Comparison of ENCODE assay signal across 1 cellular context in the genomic region with DNA sequence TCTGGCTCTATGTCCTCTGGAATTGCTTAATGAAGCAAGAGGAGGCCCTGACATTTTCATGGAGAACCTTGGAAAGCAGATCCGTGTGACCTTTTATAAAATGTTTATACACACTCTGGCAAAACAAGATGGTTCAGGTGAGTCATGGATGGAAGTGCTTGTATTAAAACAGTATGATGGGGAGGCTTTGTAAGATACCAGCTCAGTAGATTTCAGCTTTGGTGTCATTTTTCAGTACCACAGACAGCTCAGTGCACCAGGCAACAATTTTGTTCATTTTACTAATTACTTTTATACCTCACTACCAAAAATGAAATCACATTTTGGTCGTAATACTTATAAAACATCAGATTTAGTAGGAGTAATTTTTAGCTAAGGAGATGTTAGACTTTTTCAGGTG.
TF ChIP-seq lines count a peak whose summit lies in the region.

No MANE protein-coding gene starts in this region.

TF ChIP-seq in SK-N-SH, 30 proteins besides CTCF, POLR2A, EP300 and RAD21:
- TF ChIP-seq, protein P1, sequence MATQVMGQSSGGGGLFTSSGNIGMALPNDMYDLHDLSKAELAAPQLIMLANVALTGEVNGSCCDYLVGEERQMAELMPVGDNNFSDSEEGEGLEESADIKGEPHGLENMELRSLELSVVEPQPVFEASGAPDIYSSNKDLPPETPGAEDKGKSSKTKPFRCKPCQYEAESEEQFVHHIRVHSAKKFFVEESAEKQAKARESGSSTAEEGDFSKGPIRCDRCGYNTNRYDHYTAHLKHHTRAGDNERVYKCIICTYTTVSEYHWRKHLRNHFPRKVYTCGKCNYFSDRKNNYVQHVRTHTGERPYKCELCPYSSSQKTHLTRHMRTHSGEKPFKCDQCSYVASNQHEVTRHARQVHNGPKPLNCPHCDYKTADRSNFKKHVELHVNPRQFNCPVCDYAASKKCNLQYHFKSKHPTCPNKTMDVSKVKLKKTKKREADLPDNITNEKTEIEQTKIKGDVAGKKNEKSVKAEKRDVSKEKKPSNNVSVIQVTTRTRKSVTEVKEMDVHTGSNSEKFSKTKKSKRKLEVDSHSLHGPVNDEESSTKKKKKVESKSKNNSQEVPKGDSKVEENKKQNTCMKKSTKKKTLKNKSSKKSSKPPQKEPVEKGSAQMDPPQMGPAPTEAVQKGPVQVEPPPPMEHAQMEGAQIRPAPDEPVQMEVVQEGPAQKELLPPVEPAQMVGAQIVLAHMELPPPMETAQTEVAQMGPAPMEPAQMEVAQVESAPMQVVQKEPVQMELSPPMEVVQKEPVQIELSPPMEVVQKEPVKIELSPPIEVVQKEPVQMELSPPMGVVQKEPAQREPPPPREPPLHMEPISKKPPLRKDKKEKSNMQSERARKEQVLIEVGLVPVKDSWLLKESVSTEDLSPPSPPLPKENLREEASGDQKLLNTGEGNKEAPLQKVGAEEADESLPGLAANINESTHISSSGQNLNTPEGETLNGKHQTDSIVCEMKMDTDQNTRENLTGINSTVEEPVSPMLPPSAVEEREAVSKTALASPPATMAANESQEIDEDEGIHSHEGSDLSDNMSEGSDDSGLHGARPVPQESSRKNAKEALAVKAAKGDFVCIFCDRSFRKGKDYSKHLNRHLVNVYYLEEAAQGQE (IDR thresholded peaks at IDR 0.05; ENCODE audit: low read depth, low read length), result peak; percentile 85
- no peak for TF ChIP-seq TAF1 (IDR thresholded peaks at IDR 0.05; ENCODE audit: borderline replicate concordance, low read depth, low read length)
- no peak for TF ChIP-seq RCOR1 (IDR thresholded peaks at IDR 0.05; ENCODE audit: low read length)
- no peak for TF ChIP-seq TEAD4 (IDR thresholded peaks at IDR 0.05; ENCODE audit: borderline replicate concordance, insufficient read depth)
- TF ChIP-seq, protein P2, sequence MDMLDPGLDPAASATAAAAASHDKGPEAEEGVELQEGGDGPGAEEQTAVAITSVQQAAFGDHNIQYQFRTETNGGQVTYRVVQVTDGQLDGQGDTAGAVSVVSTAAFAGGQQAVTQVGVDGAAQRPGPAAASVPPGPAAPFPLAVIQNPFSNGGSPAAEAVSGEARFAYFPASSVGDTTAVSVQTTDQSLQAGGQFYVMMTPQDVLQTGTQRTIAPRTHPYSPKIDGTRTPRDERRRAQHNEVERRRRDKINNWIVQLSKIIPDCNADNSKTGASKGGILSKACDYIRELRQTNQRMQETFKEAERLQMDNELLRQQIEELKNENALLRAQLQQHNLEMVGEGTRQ (IDR thresholded peaks at IDR 0.05; ENCODE audit: borderline replicate concordance, low read depth, low read length), result no peak
